Comparison of ENCODE assay signal across 8 cellular contexts in the genomic region with DNA sequence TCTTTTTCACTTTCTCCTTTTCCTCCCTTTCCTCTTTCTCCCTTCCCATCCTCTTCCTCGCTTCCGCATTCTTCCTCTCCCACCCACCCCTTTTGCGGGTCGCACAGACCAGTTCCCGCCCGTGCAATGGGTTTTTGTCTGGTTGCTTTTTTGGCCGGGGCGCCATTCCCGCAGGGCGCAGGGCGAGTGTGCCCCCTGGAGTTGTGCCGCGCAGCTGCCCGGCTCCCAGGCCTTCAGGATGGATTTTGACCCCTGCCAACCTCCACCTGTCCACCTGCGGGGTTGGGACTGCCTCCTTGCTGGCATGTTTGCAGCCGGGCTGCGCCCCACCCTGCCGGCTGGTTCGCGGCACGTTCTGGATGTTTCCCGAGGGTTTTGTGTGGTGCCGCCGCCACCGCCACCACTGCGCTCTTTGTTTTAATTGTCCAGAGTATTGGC. TPM values are rescaled to one million over a fixed set of nuclear protein-coding genes. Genes with fewer than 3 reads are reported as not detected.
DNase-seq lines count a peak whose midpoint lies in the region; ATAC-seq, FAIRE-seq and TF ChIP-seq lines count a peak whose summit lies in the region.

No MANE protein-coding gene starts in this region.

- TF ChIP-seq CTCF in C4-2B (conservative IDR thresholded peaks at IDR 0.05) = no peak
- TF ChIP-seq CTCF in GM12878 (IDR thresholded peaks at IDR 0.05 in 2 of 3, conservative IDR thresholded peaks at IDR 0.05 in 1 of 3; ENCODE audit: control insufficient read depth in 2 of 3, extremely low read depth in 1 of 3, insufficient read depth in 1 of 3, low read depth in 3 of 3, low read length in 3 of 3) = peak; percentile 7 to 28 (median 13); a peak in 2 of 6 replicates
- TF ChIP-seq CTCF in kidney epithelial cell (IDR thresholded peaks at IDR 0.05; ENCODE audit: insufficient read depth, low read length, poor library complexity, severe bottlenecking) = peak; percentile 59
- TF ChIP-seq CTCF in suprapubic skin (IDR thresholded peaks at IDR 0.05) = no peak

- H3K4me2 ChIP-seq in GM12878 (ENCODE audit: control insufficient read depth, insufficient read depth) = peak overlapping the region; percentile 91

- ATAC-seq in GM12878 (no peak), HG03175 (IDR thresholded peaks at IDR 0.05; ENCODE audit: unreplicated experiment) (no peak)

- peaks cover 1% of the 10 kb centered on the region; the same call in 2 of the 3 replicates for H3K9me3 ChIP-seq in GM12878 (replicated peaks; ENCODE audit: control insufficient read depth, insufficient read depth, low read length)
- H3K9me3 ChIP-seq in suprapubic skin = no peaks in the 10 kb centered on the region

- SMC1A ChIA-PET in GM12878 (lab: Charles Lee; ENCODE audit: uncharacterized antibody, unreplicated experiment) = interaction anchor here (3.8 kb wide), 1 partner anchor 14 kb away, joined by 19 read pairs; no protein-coding TSS in a partner anchor

- H3K27ac ChIP-seq in C4-2B = peak overlapping the region; percentile 77
- H3K27ac ChIP-seq in GM12878 (ENCODE audit: control insufficient read depth, insufficient read depth) = no peak overlapping the region; the same call in 1 of the 2 replicates
- H3K27ac ChIP-seq in suprapubic skin = no peak overlapping the region

- CTCF ChIA-PET in GM12878 (lab: Yijun Ruan, JAX) = no interaction called here

- in situ Hi-C loops in GM12878 (cut with MboI) = no loop called here

- no peak for FAIRE-seq in GM12878 (lab: Jason Lieb, UNC)

- TF ChIP-seq RAD21 in GM12878 (IDR thresholded peaks at IDR 0.05; ENCODE audit: insufficient read depth, low read depth, low read length) = 0 out of 2 replicates have a peak, but pooled peaks have one; percentile 5

- intact Hi-C loops in GM12878 (cut with micrococcal nuclease; ENCODE audit: unreplicated experiment) (no loop called here), posterior vena cava (cut with DNase I) (no loop called here)

- TF ChIP-seq POLR2A in GM12878 (IDR thresholded peaks at IDR 0.05; ENCODE audit: low read depth, low read length) (no peak), suprapubic skin (IDR thresholded peaks at IDR 0.05) (no peak)

- TF ChIP-seq EP300 in GM12878 (IDR thresholded peaks at IDR 0.05; ENCODE audit: borderline replicate concordance in 1 of 2, control insufficient read depth in 1 of 2, low read depth in 2 of 2, low read length in 2 of 2) (no peak), suprapubic skin (IDR thresholded peaks at IDR 0.05) (no peak)

- POLR2A ChIA-PET in GM12878 (lab: Charles Lee) = interaction anchor here (1.7 to 2.3 kb wide), 2 partner anchors 10 to 13 kb away, joined by 6 to 8 read pairs; no protein-coding TSS in a partner anchor

- RAD21 ChIA-PET in GM12878 (lab: Charles Lee; ENCODE audit: unreplicated experiment) = interaction anchor here (1.4 kb wide), 1 partner anchor 9 kb away, joined by 4 read pairs; no protein-coding TSS in a partner anchor

- no peaks in the 10 kb centered on the region for H3K36me3 ChIP-seq in GM12878 (ENCODE audit: control insufficient read depth in 2 of 2, insufficient read depth in 2 of 2, low read length in 1 of 2)
- H3K36me3 ChIP-seq in kidney epithelial cell (ENCODE audit: control insufficient read depth, insufficient read depth, low read length) = no peaks in the 10 kb centered on the region
- H3K36me3 ChIP-seq in suprapubic skin = no peaks in the 10 kb centered on the region

- peak overlapping the region; percentile 71 for H3K4me3 ChIP-seq in GM12878
- peak overlapping the region; percentile 78 for H3K4me3 ChIP-seq in kidney epithelial cell (ENCODE audit: low read depth, low read length)
- H3K4me3 ChIP-seq in suprapubic skin = peak overlapping the region; percentile 87

- peak overlapping the region; percentile 48; the same call in 1 of the 2 replicates for H3K9ac ChIP-seq in GM12878 (ENCODE audit: control insufficient read depth, insufficient read depth, low read length)

- H2AFZ ChIP-seq in GM12878 (ENCODE audit: control insufficient read depth, low read depth, low read length) = peak overlapping the region; percentile 41

- peaks cover 6% of the 10 kb centered on the region for H3K79me2 ChIP-seq in GM12878 (ENCODE audit: control insufficient read depth, insufficient read depth, low read length)

- no TSS peak for BruUV-seq in GM12878 (replicated peaks; lab: Mats Ljungman, UMichigan)

- 14% methylated on average over 20 of the region's 26 CpGs for WGBS in GM12878 (ENCODE audit: insufficient coverage, insufficient replicate concordance, low lambda C conversion rate, missing lambda C conversion rate)
- WGBS in suprapubic skin = 35% methylated on average over 26 of the region's 26 CpGs

- H3K27me3 ChIP-seq in GM12878 (replicated peaks in 1 of 2; ENCODE audit: control insufficient read depth in 2 of 2, insufficient read depth in 2 of 2, low read length in 1 of 2) (peaks cover 1 to 6% of the 10 kb centered on the region in 2 experiments; a peak in 3 of 4 replicates), kidney epithelial cell (ENCODE audit: control insufficient read depth, insufficient read depth, low read length) (no peaks in the 10 kb centered on the region), suprapubic skin (no peaks in the 10 kb centered on the region)

- DNase-seq in HuH-7 (ENCODE audit: low spot score) (peak; percentile 81), GM12878 (ENCODE audit: low read depth, low spot score) (no peak), kidney epithelial cell (ENCODE audit: low read depth) (no peak), suprapubic skin (ENCODE audit: low spot score in 2 of 2) (no peak), posterior vena cava (ENCODE audit: low spot score) (no peak), hippocampal formation (lab: John Stamatoyannopoulos, UW) (no peak)

- no peaks in the 10 kb centered on the region for H4K20me1 ChIP-seq in GM12878 (ENCODE audit: control insufficient read depth, insufficient read depth)

- peaks cover 32% of the 10 kb centered on the region for H3K4me1 ChIP-seq in GM12878 (ENCODE audit: control insufficient read depth, insufficient read depth, low read length)
- peaks cover 26% of the 10 kb centered on the region for H3K4me1 ChIP-seq in suprapubic skin

RNA-seq across cellular contexts. Expression of gene SEL1L3, which starts 0.6 kb away (rescaled TPM):
- 303 and 318 TPM in 2 replicates for total RNA-seq in GM12878 (2013; cell fraction: nucleolus; rRNA removed)
- 49.5 and 56.9 TPM in 2 replicates for total RNA-seq in GM12878 (2014; rRNA removed)
- total RNA-seq in GM12878 (2014; rRNA removed; fragmentation: Illumina TruSeq; extraction: Trizol) = 64.8 and 71.3 TPM in 2 replicates
- total RNA-seq in GM12878 (2021) = 52.0 and 54.6 TPM in 2 replicates
- polyA plus RNA-seq in GM12878 (2011; ENCODE audit: low read depth) = 65.9 TPM
- polyA plus RNA-seq in GM12878 (2011; rRNA removed) = 43.2 and 48.5 TPM in 2 replicates
- polyA plus RNA-seq in GM12878 (2011; cell fraction: cytosol; rRNA removed) = 18.9 and 20.7 TPM in 2 replicates
- polyA plus RNA-seq in GM12878 (2011; cell fraction: nucleus; rRNA removed) = 29.6 and 33.5 TPM in 2 replicates
- 59.5 and 76.1 TPM in 2 replicates for polyA plus RNA-seq in GM12878 (2012)
- 82.2 and 100 TPM in 2 replicates for polyA plus RNA-seq in GM12878 (2014; fragmentation: Illumina TruSeq; extraction: Trizol)
- 10 to 100 TPM; 26.9 to 28.4 TPM for polyA plus RNA-seq in GM12878 (2014; fragmentation: Nextera tagmentation; extraction: Ambion mirVana)
- polyA plus RNA-seq in GM12878 (2014; rRNA removed) = 48.3 and 51.4 TPM in 2 replicates
- 10 to 100 TPM; 20.4 to 29.5 TPM for polyA plus RNA-seq in GM12878 (2016; fragmentation: Nextera tagmentation; extraction: Ambion mirVana)
- 72.8 and 86.8 TPM in 2 replicates for polyA minus RNA-seq in GM12878 (2011; rRNA and poly(A)+ RNA removed)
- 13.0 and 18.8 TPM in 2 replicates for polyA minus RNA-seq in GM12878 (2011; cell fraction: cytosol; rRNA and poly(A)+ RNA removed)
- polyA minus RNA-seq in GM12878 (2011; cell fraction: nucleus; rRNA and poly(A)+ RNA removed) = 27.8 and 34.7 TPM in 2 replicates
- 114 and 123 TPM in 2 replicates for total RNA-seq in kidney epithelial cell
- total RNA-seq in suprapubic skin = 10 to 100 TPM in 2 of 4 donors, 1 to 10 TPM in 2; 5.5 to 16.0 (median 12.3) TPM
- total RNA-seq in posterior vena cava = 1 to 10 TPM; 9.5 to 9.7 TPM

RNA-seq across cellular contexts. Expression of gene SMIM20, which starts 50.7 kb away (rescaled TPM):
- total RNA-seq in GM12878 (2013; cell fraction: nucleolus; rRNA removed) = 3.4 and 6.1 TPM in 2 replicates
- total RNA-seq in GM12878 (2014; rRNA removed) (19.8 and 26.9 TPM in 2 replicates), GM12878 (2014; rRNA removed; fragmentation: Illumina TruSeq; extraction: Trizol) (21.8 and 22.3 TPM in 2 replicates), GM12878 (2021) (17.3 and 18.3 TPM in 2 replicates), kidney epithelial cell (39.8 and 50.0 TPM in 2 replicates), suprapubic skin (10 to 100 TPM; 12.2 to 17.1 (median 15.1) TPM), posterior vena cava (10 to 100 TPM; 19.5 to 22.8 TPM)
- 25.9 TPM for polyA plus RNA-seq in GM12878 (2011; ENCODE audit: low read depth)
- polyA plus RNA-seq in GM12878 (2011; rRNA removed) (33.7 and 52.5 TPM in 2 replicates), GM12878 (2014; fragmentation: Illumina TruSeq; extraction: Trizol) (19.8 and 24.0 TPM in 2 replicates), GM12878 (2014; fragmentation: Nextera tagmentation; extraction: Ambion mirVana) (10 to 100 TPM; 32.5 to 32.6 TPM), GM12878 (2014; rRNA removed) (22.5 and 25.0 TPM in 2 replicates), GM12878 (2016; fragmentation: Nextera tagmentation; extraction: Ambion mirVana) (10 to 100 TPM; 35.2 to 38.0 TPM)
- polyA plus RNA-seq in GM12878 (2011; cell fraction: cytosol; rRNA removed) = 15.9 and 17.9 TPM in 2 replicates
- 7.0 and 7.9 TPM in 2 replicates for polyA plus RNA-seq in GM12878 (2011; cell fraction: nucleus; rRNA removed)
- polyA plus RNA-seq in GM12878 (2012) = 31.8 and 32.8 TPM in 2 replicates
- polyA minus RNA-seq in GM12878 (2011; rRNA and poly(A)+ RNA removed) = 3.4 and 4.9 TPM in 2 replicates
- 3.2 and 6.7 TPM in 2 replicates for polyA minus RNA-seq in GM12878 (2011; cell fraction: cytosol; rRNA and poly(A)+ RNA removed)
- 1.1 and 1.5 TPM in 2 replicates for polyA minus RNA-seq in GM12878 (2011; cell fraction: nucleus; rRNA and poly(A)+ RNA removed)

Comparison
In these comparisons a context has a peak if more than half of its experiments do, and no peak if none do; other contexts are left out.
1. CTCF ChIP-seq: peak in GM12878 (3 of 3) and kidney epithelial cell (single experiment); none in C4-2B (single experiment) and suprapubic skin (0 of 2).
2. Peak in every context shown above with its lines, with median percentiles within 50 percentile points of each other: H3K4me3 ChIP-seq.